8 cellular contexts compared by ENCODE assay signal in genomic region chr1:109281680-109282496, GRCh38. TPM values are rescaled to one million over a fixed set of nuclear protein-coding genes. Genes with fewer than 3 reads are reported as not detected.
DNase-seq lines count a peak whose midpoint lies in the region; ATAC-seq and TF ChIP-seq lines count a peak whose summit lies in the region.

No MANE protein-coding gene starts in this region.

- TF ChIP-seq EP300 in upper lobe of left lung (IDR thresholded peaks at IDR 0.05), result no peak

- H3K4me1 ChIP-seq in cardiac muscle cell (ENCODE audit: low read depth) (peaks cover 6% of the 10 kb centered on the region), iPS-20b (ENCODE audit: insufficient read depth, low read length) (peaks cover 15% of the 10 kb centered on the region), upper lobe of left lung (peaks cover 18 to 31% (median 27%) of the 10 kb centered on the region in 4 donors)

- peak overlapping the region; percentile 52 for H3K4me3 ChIP-seq in cardiac muscle cell
- H3K4me3 ChIP-seq in iPS-20b (ENCODE audit: low read length), result peak overlapping the region; percentile 87
- H3K4me3 ChIP-seq in upper lobe of left lung, result peak overlapping the region in 3 of 4 donors; percentile 61 to 73 (median 67)

- H3K27ac ChIP-seq in cardiac muscle cell (no peak overlapping the region), iPS-20b (ENCODE audit: low read length) (no peak overlapping the region), upper lobe of left lung (peak overlapping the region in 2 of 4 donors; percentile 92 to 93)

- TF ChIP-seq CTCF in cardiac muscle cell (IDR thresholded peaks at IDR 0.05; ENCODE audit: low read depth, low read length) (no peak), upper lobe of left lung (IDR thresholded peaks at IDR 0.05) (no peak)

- no peaks in the 10 kb centered on the region for H3K36me3 ChIP-seq in cardiac muscle cell
- peaks cover 34% of the 10 kb centered on the region for H3K36me3 ChIP-seq in iPS-20b (ENCODE audit: insufficient read depth, low read depth, low read length)
- peaks cover 0 to 10% (median 0%) of the 10 kb centered on the region in 4 donors for H3K36me3 ChIP-seq in upper lobe of left lung

- TF ChIP-seq POLR2A in upper lobe of left lung (IDR thresholded peaks at IDR 0.05), result peak in 1 of 4 donors; percentile 31

- H3K27me3 Mint-ChIP-seq in activated T-helper 17 cell treated with anti-CD3 and anti-CD28 coated beads, Interleukin-2, amount 50 U/mL, for 72 hours, result no peaks in the 10 kb centered on the region

- peaks cover 5% of the 10 kb centered on the region for H3K4me1 Mint-ChIP-seq in activated T-helper 17 cell treated with anti-CD3 and anti-CD28 coated beads, Interleukin-2, amount 50 U/mL, for 72 hours

- H3K36me3 Mint-ChIP-seq in activated T-helper 17 cell treated with anti-CD3 and anti-CD28 coated beads, Interleukin-2, amount 50 U/mL, for 72 hours (ENCODE audit: low read depth), result no peaks in the 10 kb centered on the region

- H3K9me3 Mint-ChIP-seq in activated T-helper 17 cell treated with anti-CD3 and anti-CD28 coated beads, Interleukin-2, amount 50 U/mL, for 72 hours, result no peaks in the 10 kb centered on the region

- peak overlapping the region; percentile 75 for H3K27ac Mint-ChIP-seq in activated T-helper 17 cell treated with anti-CD3 and anti-CD28 coated beads, Interleukin-2, amount 50 U/mL, for 72 hours

- peak overlapping the region; percentile 87 for H3K4me3 Mint-ChIP-seq in activated T-helper 17 cell treated with anti-CD3 and anti-CD28 coated beads, Interleukin-2, amount 50 U/mL, for 72 hours

- no peak for ATAC-seq in Right ventricle myocardium inferior
- no peak for ATAC-seq in activated T-helper 17 cell treated with anti-CD3 and anti-CD28 coated beads, Interleukin-2, amount 50 U/mL, for 72 hours (replicated peaks)
- ATAC-seq in upper lobe of left lung (ENCODE audit: low FRiP score in 2 of 2), result peak in 1 of 2 donors; percentile 13
- ATAC-seq in GM19463 (IDR thresholded peaks at IDR 0.05; ENCODE audit: unreplicated experiment), result no peak
- no peak for ATAC-seq in GM21423 (IDR thresholded peaks at IDR 0.05; ENCODE audit: unreplicated experiment)

- WGBS in upper lobe of left lung, 2 donors, result 55 to 70% methylated on average over 25 to 28 of the region's 28 CpGs

- H3K9ac ChIP-seq in iPS-20b (ENCODE audit: low read depth, low read length), result peak overlapping the region; percentile 87; the same call in 1 of the 2 replicates

- DNase-seq in cardiac muscle cell (ENCODE audit: low read depth in 1 of 2, low spot score in 1 of 2) (peak in 1 of 2 donors; percentile 41), Right ventricle myocardium inferior (ENCODE audit: missing footprints) (no peak), upper lobe of left lung (peak in 1 of 2 donors; percentile 46), HuH-7.5 (ENCODE audit: low spot score) (no peak)

- intact Hi-C loops in Right ventricle myocardium inferior (cut with DNase I), result loop anchor here (5.0 kb wide), 2 partner anchors 70 to 250 kb away; no protein-coding TSS in a partner anchor

- H3K9me3 ChIP-seq in cardiac muscle cell (ENCODE audit: low read depth), result no peaks in the 10 kb centered on the region
- H3K9me3 ChIP-seq in iPS-20b (ENCODE audit: insufficient read depth, low read depth, low read length), result no peaks in the 10 kb centered on the region
- no peaks in the 10 kb centered on the region for H3K9me3 ChIP-seq in upper lobe of left lung

- H3K27me3 ChIP-seq in cardiac muscle cell, result no peaks in the 10 kb centered on the region
- H3K27me3 ChIP-seq in iPS-20b (ENCODE audit: insufficient read depth, low read length), result no peaks in the 10 kb centered on the region
- H3K27me3 ChIP-seq in upper lobe of left lung, result no peaks in the 10 kb centered on the region

RNA-seq across cellular contexts. Expression of gene PSRC1, which starts 1.1 kb away (rescaled TPM):
- total RNA-seq in cardiac muscle cell (7.5 and 41.8 TPM in 2 replicates), Right ventricle myocardium inferior (1.2 TPM), upper lobe of left lung (10 to 100 TPM in 2 of 6 donors, 1 to 10 TPM in 4; 1.5 to 16.8 (median 4.9) TPM)
- 13.4 and 45.6 TPM in 2 replicates for polyA plus RNA-seq in cardiac muscle cell
- 10 to 100 TPM; 17.5 to 20.3 TPM for total RNA-seq in activated T-helper 17 cell treated with anti-CD3 and anti-CD28 coated beads, Interleukin-2, amount 50 U/mL, for 72 hours

RNA-seq across cellular contexts. Expression of gene MYBPHL, which starts 24.9 kb away (rescaled TPM):
- total RNA-seq in cardiac muscle cell (not detected in 2 replicates), Right ventricle myocardium inferior (not detected), upper lobe of left lung (1 to 10 TPM in 5 of 6 donors, not detected in 1; 1.8 to 8.6 (median 3.1) TPM)
- 0.57 TPM in 1 of 2 replicates, not detected in the other for polyA plus RNA-seq in cardiac muscle cell
- not detected for total RNA-seq in activated T-helper 17 cell treated with anti-CD3 and anti-CD28 coated beads, Interleukin-2, amount 50 U/mL, for 72 hours

RNA-seq across cellular contexts. Expression of gene CELSR2, which starts 32.5 kb away (rescaled TPM):
- total RNA-seq in cardiac muscle cell (10.3 and 12.9 TPM in 2 replicates), Right ventricle myocardium inferior (6.5 TPM), upper lobe of left lung (10 to 100 TPM in 2 of 6 donors, 1 to 10 TPM in 4; 5.9 to 27.2 (median 8.8) TPM)
- polyA plus RNA-seq in cardiac muscle cell, result 5.8 and 6.1 TPM in 2 replicates
- total RNA-seq in activated T-helper 17 cell treated with anti-CD3 and anti-CD28 coated beads, Interleukin-2, amount 50 U/mL, for 72 hours, result 1 to 10 TPM in 1 of 2 donors, under 1 TPM in 1; 0.77 to 1.3 TPM
